In the genomic region with DNA sequence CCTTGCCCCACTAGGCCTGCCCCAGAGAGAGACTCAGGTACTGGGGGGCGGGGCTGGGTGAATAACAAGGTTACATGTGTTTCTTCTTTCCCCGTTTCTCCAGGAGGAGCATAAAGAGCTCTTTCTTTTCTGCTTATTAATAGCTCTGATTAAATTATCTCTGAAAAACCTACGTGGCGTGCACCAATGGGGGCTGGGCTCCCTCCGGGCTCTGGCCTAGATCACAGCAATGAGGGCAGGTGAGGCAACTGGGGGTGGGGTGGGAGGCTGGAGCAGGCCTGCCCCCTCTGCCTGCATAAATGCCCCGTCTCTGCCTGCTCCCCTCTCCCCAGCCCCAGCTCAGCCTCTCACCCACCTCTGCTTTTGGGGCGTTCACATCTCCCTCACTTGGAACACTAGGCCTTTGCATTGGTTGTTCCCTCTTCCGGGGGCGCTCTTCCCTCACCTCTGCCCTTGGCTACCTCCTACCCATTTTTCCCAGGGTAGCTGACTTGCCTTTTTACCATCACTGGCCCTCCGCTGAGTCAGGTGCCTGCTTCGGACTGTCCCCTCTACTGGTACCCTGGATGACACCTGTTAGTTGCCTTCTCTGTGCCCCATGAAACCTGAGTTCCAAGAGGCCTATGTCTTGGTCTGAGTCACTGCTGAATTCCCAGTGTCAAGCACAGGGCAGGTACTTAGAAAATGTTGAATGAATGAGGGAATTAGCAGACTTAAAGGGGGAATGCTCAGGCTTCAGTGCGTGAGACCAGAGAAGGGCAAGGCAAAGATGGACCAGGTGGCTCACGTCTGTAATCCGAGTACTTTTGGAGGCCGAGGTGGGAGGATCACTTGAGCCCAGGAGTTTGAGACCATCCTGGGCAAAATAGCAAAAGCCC, we compare ENCODE assay signal across 1 cellular context.
TF ChIP-seq lines count a peak whose summit lies in the region.

No MANE protein-coding gene starts in this region.

TF ChIP-seq in HEK293, 187 proteins besides CTCF, POLR2A, EP300 and RAD21 (continued from another document):
- TF ChIP-seq, protein P1, sequence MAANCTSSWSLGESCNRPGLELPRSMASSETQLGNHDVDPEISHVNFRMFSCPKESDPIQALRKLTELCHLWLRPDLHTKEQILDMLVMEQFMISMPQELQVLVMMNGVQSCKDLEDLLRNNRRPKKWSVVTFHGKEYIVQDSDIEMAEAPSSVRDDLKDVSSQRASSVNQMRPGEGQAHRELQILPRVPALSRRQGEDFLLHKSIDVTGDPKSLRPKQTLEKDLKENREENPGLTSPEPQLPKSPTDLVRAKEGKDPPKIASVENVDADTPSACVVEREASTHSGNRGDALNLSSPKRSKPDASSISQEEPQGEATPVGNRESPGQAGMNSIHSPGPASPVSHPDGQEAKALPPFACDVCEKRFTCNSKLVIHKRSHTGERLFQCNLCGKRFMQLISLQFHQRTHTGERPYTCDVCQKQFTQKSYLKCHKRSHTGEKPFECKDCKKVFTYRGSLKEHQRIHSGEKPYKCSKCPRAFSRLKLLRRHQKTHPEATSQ (tag by site-specific recombination; IDR thresholded peaks at IDR 0.05) = no peak
- no peak for TF ChIP-seq PRDM1 (tag by site-specific recombination; IDR thresholded peaks at IDR 0.05)
- no peak for TF ChIP-seq ZNF292 (tag by site-specific recombination; IDR thresholded peaks at IDR 0.05; ENCODE audit: borderline replicate concordance, low read depth)
- TF ChIP-seq, protein P2, sequence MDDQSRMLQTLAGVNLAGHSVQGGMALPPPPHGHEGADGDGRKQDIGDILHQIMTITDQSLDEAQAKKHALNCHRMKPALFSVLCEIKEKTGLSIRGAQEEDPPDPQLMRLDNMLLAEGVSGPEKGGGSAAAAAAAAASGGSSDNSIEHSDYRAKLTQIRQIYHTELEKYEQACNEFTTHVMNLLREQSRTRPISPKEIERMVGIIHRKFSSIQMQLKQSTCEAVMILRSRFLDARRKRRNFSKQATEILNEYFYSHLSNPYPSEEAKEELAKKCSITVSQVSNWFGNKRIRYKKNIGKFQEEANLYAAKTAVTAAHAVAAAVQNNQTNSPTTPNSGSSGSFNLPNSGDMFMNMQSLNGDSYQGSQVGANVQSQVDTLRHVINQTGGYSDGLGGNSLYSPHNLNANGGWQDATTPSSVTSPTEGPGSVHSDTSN (CRISPR knock-in tag; IDR thresholded peaks at IDR 0.05) = no peak
- TF ChIP-seq ZNF266 (tag by site-specific recombination; IDR thresholded peaks at IDR 0.05; ENCODE audit: low read depth) = no peak
- TF ChIP-seq ZFHX2 (tag by site-specific recombination; conservative IDR thresholded peaks at IDR 0.05) = peak; percentile 83
- TF ChIP-seq ZNF677 (tag by site-specific recombination; IDR thresholded peaks at IDR 0.05) = no peak
- TF ChIP-seq ZFP69B (tag by site-specific recombination; IDR thresholded peaks at IDR 0.05) = no peak
- TF ChIP-seq, protein P3, sequence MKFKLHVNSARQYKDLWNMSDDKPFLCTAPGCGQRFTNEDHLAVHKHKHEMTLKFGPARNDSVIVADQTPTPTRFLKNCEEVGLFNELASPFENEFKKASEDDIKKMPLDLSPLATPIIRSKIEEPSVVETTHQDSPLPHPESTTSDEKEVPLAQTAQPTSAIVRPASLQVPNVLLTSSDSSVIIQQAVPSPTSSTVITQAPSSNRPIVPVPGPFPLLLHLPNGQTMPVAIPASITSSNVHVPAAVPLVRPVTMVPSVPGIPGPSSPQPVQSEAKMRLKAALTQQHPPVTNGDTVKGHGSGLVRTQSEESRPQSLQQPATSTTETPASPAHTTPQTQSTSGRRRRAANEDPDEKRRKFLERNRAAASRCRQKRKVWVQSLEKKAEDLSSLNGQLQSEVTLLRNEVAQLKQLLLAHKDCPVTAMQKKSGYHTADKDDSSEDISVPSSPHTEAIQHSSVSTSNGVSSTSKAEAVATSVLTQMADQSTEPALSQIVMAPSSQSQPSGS (tag by site-specific recombination; IDR thresholded peaks at IDR 0.05; ENCODE audit: low read depth) = no peak
- TF ChIP-seq ZNF138 (tag by site-specific recombination; IDR thresholded peaks at IDR 0.05; ENCODE audit: borderline replicate concordance) = no peak
- no peak for TF ChIP-seq ZBTB8A (tag by site-specific recombination; IDR thresholded peaks at IDR 0.05)
- TF ChIP-seq ZBTB20 (tag by site-specific recombination; IDR thresholded peaks at IDR 0.05) = no peak
- no peak for TF ChIP-seq ZNF433 (tag by site-specific recombination; IDR thresholded peaks at IDR 0.05; ENCODE audit: low read depth)
- no peak for TF ChIP-seq HOXA7 (CRISPR knock-in tag; IDR thresholded peaks at IDR 0.05; ENCODE audit: borderline replicate concordance)
- no peak for TF ChIP-seq ZNF785 (tag by site-specific recombination; IDR thresholded peaks at IDR 0.05)
- TF ChIP-seq KLF8 (tag by site-specific recombination; IDR thresholded peaks at IDR 0.05) = no peak
- TF ChIP-seq PRDM6 (tag by site-specific recombination; IDR thresholded peaks at IDR 0.05) = no peak
- TF ChIP-seq SCRT2 (tag by site-specific recombination; IDR thresholded peaks at IDR 0.05) = peak; percentile 66
- no peak for TF ChIP-seq ZNF184 (tag by site-specific recombination; IDR thresholded peaks at IDR 0.05)
- TF ChIP-seq HOXD13 (CRISPR knock-in tag; IDR thresholded peaks at IDR 0.05; ENCODE audit: borderline replicate concordance) = no peak
- no peak for TF ChIP-seq ZNF16 (tag by site-specific recombination; IDR thresholded peaks at IDR 0.05; ENCODE audit: low read depth)
- no peak for TF ChIP-seq ZNF174 (tag by site-specific recombination; IDR thresholded peaks at IDR 0.05)
- TF ChIP-seq PRDM10 (tag by site-specific recombination; IDR thresholded peaks at IDR 0.05) = peak; percentile 45; the same call in 1 of the 2 replicates
- no peak for TF ChIP-seq ZNF792 (tag by site-specific recombination; IDR thresholded peaks at IDR 0.05)
- TF ChIP-seq ZNF19 (tag by site-specific recombination; IDR thresholded peaks at IDR 0.05; ENCODE audit: low read depth) = no peak
- TF ChIP-seq EGR2 (tag by site-specific recombination; IDR thresholded peaks at IDR 0.05; ENCODE audit: low read depth) = peak; percentile 78
TF ChIP-seq in HEK293: peak in this region for 4.
